Comparison of ENCODE assay signal across 1 cellular context in the genomic region with DNA sequence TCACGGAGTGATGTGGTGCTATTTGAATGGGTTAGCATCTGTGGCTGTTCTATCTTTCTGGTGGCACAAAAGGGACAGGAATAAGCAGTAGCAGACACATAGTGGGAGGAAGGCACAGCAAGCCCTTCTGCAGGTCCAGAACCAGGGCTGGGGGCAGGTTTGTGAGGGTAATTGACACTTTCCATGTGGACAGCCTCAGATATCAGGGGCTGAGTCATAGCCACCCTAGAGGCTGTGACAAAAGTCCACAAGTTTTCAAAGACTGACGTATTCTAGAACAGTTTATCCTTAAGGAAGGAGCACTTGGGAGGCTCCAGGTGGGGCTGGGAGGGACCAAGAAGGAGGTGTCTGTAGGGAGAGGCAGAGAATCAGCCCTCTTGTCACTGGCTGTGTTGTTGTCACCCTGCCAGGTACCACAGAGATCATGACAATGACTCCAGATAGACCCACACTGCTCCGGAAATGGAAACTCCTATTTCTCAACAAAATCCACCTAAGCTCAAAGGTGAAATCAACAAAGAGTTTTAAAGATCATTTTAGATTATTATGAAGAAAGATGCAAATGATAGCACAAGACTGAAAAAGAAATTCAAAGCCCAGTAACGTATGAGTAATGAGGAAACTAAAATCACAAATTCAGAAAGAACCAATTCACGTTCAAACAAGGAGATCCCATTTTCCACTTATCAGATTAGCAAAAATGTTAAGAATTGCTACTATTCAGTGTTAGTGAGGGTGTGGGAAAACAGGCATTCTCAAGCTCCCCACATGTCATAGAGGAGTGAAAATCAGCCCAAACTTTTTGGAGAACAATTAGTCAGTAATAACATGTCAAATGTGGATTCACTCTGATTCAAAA.
TF ChIP-seq lines count a peak whose summit lies in the region.

No MANE protein-coding gene starts in this region.

TF ChIP-seq in K562, 482 proteins besides CTCF, POLR2A, EP300 and RAD21 (continued from another document and continues in another):
- TF ChIP-seq, protein P1, sequence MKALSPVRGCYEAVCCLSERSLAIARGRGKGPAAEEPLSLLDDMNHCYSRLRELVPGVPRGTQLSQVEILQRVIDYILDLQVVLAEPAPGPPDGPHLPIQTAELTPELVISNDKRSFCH (CRISPR knock-in tag; IDR thresholded peaks at IDR 0.05), result no peak
- TF ChIP-seq, protein P1 (tag; IDR thresholded peaks at IDR 0.05), result no peak
- TF ChIP-seq, protein P2, sequence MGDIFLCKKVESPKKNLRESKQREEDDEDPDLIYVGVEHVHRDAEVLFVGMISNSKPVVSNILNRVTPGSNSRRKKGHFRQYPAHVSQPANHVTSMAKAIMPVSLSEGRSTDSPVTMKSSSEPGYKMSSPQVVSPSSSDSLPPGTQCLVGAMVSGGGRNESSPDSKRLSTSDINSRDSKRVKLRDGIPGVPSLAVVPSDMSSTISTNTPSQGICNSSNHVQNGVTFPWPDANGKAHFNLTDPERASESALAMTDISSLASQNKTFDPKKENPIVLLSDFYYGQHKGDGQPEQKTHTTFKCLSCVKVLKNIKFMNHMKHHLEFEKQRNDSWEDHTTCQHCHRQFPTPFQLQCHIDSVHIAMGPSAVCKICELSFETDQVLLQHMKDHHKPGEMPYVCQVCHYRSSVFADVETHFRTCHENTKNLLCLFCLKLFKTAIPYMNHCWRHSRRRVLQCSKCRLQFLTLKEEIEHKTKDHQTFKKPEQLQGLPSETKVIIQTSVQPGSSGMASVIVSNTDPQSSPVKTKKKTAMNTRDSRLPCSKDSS (IDR thresholded peaks at IDR 0.05; ENCODE audit: low read depth, partially characterized antibody), result no peak
- no peak for TF ChIP-seq HDGF (IDR thresholded peaks at IDR 0.05)
- no peak for TF ChIP-seq BCOR (IDR thresholded peaks at IDR 0.05)
- TF ChIP-seq DPF2 (IDR thresholded peaks at IDR 0.05), result peak; percentile 76
- TF ChIP-seq TRIM28 (IDR thresholded peaks at IDR 0.05), result no peak
- no peak for TF ChIP-seq ZNF146 (CRISPR knock-in tag; IDR thresholded peaks at IDR 0.05; ENCODE audit: unreplicated experiment)
- no peak for TF ChIP-seq CBX5 (IDR thresholded peaks at IDR 0.05; ENCODE audit: borderline replicate concordance, low read depth)
- no peak for TF ChIP-seq SIRT6 (IDR thresholded peaks at IDR 0.05; ENCODE audit: low read depth, low read length)
- TF ChIP-seq ZNF431 (CRISPR knock-in tag; IDR thresholded peaks at IDR 0.05), result no peak
- TF ChIP-seq PHF21A (IDR thresholded peaks at IDR 0.05; ENCODE audit: borderline replicate concordance, low read depth), result peak; percentile 26; the same call in 1 of the 2 replicates
- TF ChIP-seq CREM (IDR thresholded peaks at IDR 0.05; ENCODE audit: low read depth), result peak; percentile 40; the same call in 1 of the 2 replicates
- TF ChIP-seq, protein P3, sequence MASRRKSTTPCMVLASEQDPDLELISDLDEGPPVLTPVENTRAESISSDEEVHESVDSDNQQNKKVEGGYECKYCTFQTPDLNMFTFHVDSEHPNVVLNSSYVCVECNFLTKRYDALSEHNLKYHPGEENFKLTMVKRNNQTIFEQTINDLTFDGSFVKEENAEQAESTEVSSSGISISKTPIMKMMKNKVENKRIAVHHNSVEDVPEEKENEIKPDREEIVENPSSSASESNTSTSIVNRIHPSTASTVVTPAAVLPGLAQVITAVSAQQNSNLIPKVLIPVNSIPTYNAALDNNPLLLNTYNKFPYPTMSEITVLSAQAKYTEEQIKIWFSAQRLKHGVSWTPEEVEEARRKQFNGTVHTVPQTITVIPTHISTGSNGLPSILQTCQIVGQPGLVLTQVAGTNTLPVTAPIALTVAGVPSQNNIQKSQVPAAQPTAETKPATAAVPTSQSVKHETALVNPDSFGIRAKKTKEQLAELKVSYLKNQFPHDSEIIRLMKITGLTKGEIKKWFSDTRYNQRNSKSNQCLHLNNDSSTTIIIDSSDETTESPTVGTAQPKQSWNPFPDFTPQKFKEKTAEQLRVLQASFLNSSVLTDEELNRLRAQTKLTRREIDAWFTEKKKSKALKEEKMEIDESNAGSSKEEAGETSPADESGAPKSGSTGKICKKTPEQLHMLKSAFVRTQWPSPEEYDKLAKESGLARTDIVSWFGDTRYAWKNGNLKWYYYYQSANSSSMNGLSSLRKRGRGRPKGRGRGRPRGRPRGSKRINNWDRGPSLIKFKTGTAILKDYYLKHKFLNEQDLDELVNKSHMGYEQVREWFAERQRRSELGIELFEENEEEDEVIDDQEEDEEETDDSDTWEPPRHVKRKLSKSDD (conservative IDR thresholded peaks at IDR 0.05; ENCODE audit: low read length), result no peak
- TF ChIP-seq CHD4 (IDR thresholded peaks at IDR 0.05; ENCODE audit: insufficient read depth, insufficient replicate concordance, low read depth, low read length, poor library complexity, severe bottlenecking), result no peak
- TF ChIP-seq ZNF695 (CRISPR knock-in tag; IDR thresholded peaks at IDR 0.05), result no peak
- TF ChIP-seq L3MBTL2 (IDR thresholded peaks at IDR 0.05), result peak; percentile 42; the same call in 1 of the 2 replicates
- no peak for TF ChIP-seq ZNF408 (CRISPR knock-in tag; IDR thresholded peaks at IDR 0.05; ENCODE audit: low read depth)
- no peak for TF ChIP-seq TAF7 (tag; IDR thresholded peaks at IDR 0.05)
- TF ChIP-seq, protein P4, sequence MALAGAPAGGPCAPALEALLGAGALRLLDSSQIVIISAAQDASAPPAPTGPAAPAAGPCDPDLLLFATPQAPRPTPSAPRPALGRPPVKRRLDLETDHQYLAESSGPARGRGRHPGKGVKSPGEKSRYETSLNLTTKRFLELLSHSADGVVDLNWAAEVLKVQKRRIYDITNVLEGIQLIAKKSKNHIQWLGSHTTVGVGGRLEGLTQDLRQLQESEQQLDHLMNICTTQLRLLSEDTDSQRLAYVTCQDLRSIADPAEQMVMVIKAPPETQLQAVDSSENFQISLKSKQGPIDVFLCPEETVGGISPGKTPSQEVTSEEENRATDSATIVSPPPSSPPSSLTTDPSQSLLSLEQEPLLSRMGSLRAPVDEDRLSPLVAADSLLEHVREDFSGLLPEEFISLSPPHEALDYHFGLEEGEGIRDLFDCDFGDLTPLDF (CRISPR knock-in tag; IDR thresholded peaks at IDR 0.05), result no peak
- TF ChIP-seq SLC30A9 (CRISPR knock-in tag; IDR thresholded peaks at IDR 0.05), result no peak
- TF ChIP-seq, protein P5, sequence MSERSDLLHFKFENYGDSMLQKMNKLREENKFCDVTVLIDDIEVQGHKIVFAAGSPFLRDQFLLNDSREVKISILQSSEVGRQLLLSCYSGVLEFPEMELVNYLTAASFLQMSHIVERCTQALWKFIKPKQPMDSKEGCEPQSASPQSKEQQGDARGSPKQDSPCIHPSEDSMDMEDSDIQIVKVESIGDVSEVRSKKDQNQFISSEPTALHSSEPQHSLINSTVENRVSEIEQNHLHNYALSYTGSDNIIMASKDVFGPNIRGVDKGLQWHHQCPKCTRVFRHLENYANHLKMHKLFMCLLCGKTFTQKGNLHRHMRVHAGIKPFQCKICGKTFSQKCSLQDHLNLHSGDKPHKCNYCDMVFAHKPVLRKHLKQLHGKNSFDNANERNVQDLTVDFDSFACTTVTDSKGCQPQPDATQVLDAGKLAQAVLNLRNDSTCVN (CRISPR knock-in tag; IDR thresholded peaks at IDR 0.05), result no peak
- TF ChIP-seq MYBL2 (IDR thresholded peaks at IDR 0.05; ENCODE audit: low read depth), result no peak
- TF ChIP-seq MYBL2 (CRISPR knock-in tag; IDR thresholded peaks at IDR 0.05; ENCODE audit: borderline replicate concordance), result no peak
- TF ChIP-seq MECOM (CRISPR knock-in tag; IDR thresholded peaks at IDR 0.05), result no peak
- TF ChIP-seq KDM1A (IDR thresholded peaks at IDR 0.05), result no peak
- TF ChIP-seq, protein P6, sequence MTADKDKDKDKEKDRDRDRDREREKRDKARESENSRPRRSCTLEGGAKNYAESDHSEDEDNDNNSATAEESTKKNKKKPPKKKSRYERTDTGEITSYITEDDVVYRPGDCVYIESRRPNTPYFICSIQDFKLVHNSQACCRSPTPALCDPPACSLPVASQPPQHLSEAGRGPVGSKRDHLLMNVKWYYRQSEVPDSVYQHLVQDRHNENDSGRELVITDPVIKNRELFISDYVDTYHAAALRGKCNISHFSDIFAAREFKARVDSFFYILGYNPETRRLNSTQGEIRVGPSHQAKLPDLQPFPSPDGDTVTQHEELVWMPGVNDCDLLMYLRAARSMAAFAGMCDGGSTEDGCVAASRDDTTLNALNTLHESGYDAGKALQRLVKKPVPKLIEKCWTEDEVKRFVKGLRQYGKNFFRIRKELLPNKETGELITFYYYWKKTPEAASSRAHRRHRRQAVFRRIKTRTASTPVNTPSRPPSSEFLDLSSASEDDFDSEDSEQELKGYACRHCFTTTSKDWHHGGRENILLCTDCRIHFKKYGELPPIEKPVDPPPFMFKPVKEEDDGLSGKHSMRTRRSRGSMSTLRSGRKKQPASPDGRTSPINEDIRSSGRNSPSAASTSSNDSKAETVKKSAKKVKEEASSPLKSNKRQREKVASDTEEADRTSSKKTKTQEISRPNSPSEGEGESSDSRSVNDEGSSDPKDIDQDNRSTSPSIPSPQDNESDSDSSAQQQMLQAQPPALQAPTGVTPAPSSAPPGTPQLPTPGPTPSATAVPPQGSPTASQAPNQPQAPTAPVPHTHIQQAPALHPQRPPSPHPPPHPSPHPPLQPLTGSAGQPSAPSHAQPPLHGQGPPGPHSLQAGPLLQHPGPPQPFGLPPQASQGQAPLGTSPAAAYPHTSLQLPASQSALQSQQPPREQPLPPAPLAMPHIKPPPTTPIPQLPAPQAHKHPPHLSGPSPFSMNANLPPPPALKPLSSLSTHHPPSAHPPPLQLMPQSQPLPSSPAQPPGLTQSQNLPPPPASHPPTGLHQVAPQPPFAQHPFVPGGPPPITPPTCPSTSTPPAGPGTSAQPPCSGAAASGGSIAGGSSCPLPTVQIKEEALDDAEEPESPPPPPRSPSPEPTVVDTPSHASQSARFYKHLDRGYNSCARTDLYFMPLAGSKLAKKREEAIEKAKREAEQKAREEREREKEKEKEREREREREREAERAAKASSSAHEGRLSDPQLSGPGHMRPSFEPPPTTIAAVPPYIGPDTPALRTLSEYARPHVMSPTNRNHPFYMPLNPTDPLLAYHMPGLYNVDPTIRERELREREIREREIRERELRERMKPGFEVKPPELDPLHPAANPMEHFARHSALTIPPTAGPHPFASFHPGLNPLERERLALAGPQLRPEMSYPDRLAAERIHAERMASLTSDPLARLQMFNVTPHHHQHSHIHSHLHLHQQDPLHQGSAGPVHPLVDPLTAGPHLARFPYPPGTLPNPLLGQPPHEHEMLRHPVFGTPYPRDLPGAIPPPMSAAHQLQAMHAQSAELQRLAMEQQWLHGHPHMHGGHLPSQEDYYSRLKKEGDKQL (CRISPR knock-in tag; IDR thresholded peaks at IDR 0.05; ENCODE audit: borderline replicate concordance), result no peak
- TF ChIP-seq MTA2 (IDR thresholded peaks at IDR 0.05; ENCODE audit: low read depth), result no peak
- no peak for TF ChIP-seq NFXL1 (CRISPR knock-in tag; IDR thresholded peaks at IDR 0.05)
- TF ChIP-seq FOS (IDR thresholded peaks at IDR 0.05; ENCODE audit: extremely low read depth, insufficient read length), result peak; percentile 32
- TF ChIP-seq HNRNPLL (IDR thresholded peaks at IDR 0.05; ENCODE audit: low read depth, low read length, poor library complexity, severe bottlenecking), result no peak
- TF ChIP-seq, protein P7, sequence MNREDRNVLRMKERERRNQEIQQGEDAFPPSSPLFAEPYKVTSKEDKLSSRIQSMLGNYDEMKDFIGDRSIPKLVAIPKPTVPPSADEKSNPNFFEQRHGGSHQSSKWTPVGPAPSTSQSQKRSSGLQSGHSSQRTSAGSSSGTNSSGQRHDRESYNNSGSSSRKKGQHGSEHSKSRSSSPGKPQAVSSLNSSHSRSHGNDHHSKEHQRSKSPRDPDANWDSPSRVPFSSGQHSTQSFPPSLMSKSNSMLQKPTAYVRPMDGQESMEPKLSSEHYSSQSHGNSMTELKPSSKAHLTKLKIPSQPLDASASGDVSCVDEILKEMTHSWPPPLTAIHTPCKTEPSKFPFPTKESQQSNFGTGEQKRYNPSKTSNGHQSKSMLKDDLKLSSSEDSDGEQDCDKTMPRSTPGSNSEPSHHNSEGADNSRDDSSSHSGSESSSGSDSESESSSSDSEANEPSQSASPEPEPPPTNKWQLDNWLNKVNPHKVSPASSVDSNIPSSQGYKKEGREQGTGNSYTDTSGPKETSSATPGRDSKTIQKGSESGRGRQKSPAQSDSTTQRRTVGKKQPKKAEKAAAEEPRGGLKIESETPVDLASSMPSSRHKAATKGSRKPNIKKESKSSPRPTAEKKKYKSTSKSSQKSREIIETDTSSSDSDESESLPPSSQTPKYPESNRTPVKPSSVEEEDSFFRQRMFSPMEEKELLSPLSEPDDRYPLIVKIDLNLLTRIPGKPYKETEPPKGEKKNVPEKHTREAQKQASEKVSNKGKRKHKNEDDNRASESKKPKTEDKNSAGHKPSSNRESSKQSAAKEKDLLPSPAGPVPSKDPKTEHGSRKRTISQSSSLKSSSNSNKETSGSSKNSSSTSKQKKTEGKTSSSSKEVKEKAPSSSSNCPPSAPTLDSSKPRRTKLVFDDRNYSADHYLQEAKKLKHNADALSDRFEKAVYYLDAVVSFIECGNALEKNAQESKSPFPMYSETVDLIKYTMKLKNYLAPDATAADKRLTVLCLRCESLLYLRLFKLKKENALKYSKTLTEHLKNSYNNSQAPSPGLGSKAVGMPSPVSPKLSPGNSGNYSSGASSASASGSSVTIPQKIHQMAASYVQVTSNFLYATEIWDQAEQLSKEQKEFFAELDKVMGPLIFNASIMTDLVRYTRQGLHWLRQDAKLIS (CRISPR knock-in tag; IDR thresholded peaks at IDR 0.05), result no peak
- TF ChIP-seq, protein P8, sequence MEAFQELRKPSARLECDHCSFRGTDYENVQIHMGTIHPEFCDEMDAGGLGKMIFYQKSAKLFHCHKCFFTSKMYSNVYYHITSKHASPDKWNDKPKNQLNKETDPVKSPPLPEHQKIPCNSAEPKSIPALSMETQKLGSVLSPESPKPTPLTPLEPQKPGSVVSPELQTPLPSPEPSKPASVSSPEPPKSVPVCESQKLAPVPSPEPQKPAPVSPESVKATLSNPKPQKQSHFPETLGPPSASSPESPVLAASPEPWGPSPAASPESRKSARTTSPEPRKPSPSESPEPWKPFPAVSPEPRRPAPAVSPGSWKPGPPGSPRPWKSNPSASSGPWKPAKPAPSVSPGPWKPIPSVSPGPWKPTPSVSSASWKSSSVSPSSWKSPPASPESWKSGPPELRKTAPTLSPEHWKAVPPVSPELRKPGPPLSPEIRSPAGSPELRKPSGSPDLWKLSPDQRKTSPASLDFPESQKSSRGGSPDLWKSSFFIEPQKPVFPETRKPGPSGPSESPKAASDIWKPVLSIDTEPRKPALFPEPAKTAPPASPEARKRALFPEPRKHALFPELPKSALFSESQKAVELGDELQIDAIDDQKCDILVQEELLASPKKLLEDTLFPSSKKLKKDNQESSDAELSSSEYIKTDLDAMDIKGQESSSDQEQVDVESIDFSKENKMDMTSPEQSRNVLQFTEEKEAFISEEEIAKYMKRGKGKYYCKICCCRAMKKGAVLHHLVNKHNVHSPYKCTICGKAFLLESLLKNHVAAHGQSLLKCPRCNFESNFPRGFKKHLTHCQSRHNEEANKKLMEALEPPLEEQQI (IDR thresholded peaks at IDR 0.05), result no peak
- no peak for TF ChIP-seq PCBP1 (IDR thresholded peaks at IDR 0.05; ENCODE audit: low read depth, low read length, poor library complexity, severe bottlenecking)
- no peak for TF ChIP-seq ZNF384 (IDR thresholded peaks at IDR 0.05; ENCODE audit: low read depth, low read length)
- TF ChIP-seq NFIC (IDR thresholded peaks at IDR 0.05), result peak; percentile 45
- TF ChIP-seq ZNF263 (CRISPR knock-in tag; IDR thresholded peaks at IDR 0.05; ENCODE audit: borderline replicate concordance), result no peak
- TF ChIP-seq RB1 (IDR thresholded peaks at IDR 0.05; ENCODE audit: low read depth), result no peak
- TF ChIP-seq SPI1 (IDR thresholded peaks at IDR 0.05; ENCODE audit: borderline replicate concordance, low read depth, low read length), result no peak
- peak; percentile 81 for TF ChIP-seq SMARCA4 (IDR thresholded peaks at IDR 0.05)
